ENCODE assay signal across 1 cellular context in the genomic region with DNA sequence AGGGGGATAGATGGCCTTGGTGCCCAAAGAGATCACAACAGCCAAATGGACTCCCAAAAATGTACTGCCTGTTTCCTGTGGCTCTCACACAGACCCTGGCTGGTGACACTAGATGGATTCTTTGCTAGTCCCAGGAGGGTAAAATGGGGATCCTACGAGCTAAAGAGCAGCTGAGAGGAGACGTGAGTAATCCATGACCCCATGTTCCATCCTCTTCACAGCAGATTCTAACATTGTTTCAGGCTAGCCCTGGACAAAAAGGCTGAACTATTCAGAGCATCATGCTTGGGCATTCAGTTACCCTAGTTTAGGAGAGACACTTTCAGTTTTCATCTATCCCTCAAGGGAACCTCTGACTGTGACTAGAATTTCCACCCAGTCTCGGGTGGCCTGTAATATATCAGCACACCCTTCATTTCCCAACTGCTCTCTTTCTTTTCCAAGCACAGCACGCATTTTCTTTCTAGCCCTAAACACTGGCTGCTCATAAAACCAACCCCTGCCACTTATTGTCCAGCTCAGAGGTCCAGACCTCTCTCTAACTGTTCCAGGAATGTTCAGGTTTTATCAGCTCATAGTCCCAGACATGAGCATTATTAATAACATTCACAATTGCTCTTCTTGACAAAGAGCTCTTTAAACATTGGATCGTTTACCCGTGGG.
TF ChIP-seq lines count a peak whose summit lies in the region.

No MANE protein-coding gene starts in this region.

TF ChIP-seq in K562, 482 proteins besides CTCF, POLR2A, EP300 and RAD21 (continued from another document):
- TF ChIP-seq ZNF785 (CRISPR knock-in tag; IDR thresholded peaks at IDR 0.05) (no peak), ZNF668 (CRISPR knock-in tag; IDR thresholded peaks at IDR 0.05) (no peak), DIDO1 (tag; IDR thresholded peaks at IDR 0.05; ENCODE audit: low read depth) (no peak), YBX1 (IDR thresholded peaks at IDR 0.05) (no peak), E4F1 (CRISPR knock-in tag; IDR thresholded peaks at IDR 0.05; ENCODE audit: borderline replicate concordance) (no peak), ZNF830 (CRISPR knock-in tag; IDR thresholded peaks at IDR 0.05) (no peak), HDAC6 (IDR thresholded peaks at IDR 0.05; ENCODE audit: low read depth, low read length) (no peak)
TF ChIP-seq in K562: peak in this region for 0.
